In the genomic region with DNA sequence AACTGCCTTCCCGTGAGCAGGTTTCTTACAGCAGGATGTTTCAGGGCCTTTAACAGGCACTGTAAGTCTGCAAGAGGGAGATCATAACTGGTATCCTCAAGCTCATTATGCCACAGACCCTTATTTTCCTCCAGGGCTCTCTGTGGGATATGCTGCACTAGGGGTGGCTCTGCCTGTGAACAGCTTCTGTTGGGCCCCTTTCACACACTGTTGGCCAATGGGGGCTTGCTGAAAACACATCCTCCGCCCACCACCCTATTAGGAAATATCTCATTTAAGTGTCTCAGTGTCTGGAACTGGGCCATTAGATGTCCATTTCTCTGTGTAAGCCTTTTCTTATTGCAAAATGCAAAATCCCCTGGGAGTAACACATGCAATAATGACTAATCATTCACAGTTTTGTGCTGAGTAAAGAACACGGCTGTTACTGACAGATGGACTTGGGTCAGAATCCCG, we compare ENCODE assay signal across 13 cellular contexts.
A peak's percentile ranks its signal among the peaks of the same experiment; 100 is the strongest.
DNase-seq lines count a peak whose midpoint lies in the region; ATAC-seq and TF ChIP-seq lines count a peak whose summit lies in the region.
"Had no signal": no experiment of that assay in that cellular context is flagged by ENCODE, and none has a peak within 500 bp of the region (broad histone marks: within the 10 kb centered on the region; RNA-seq: fewer than 3 reads in every experiment).

No MANE protein-coding gene starts in this region.

- ATAC-seq in GM21529 (IDR thresholded peaks at IDR 0.05; ENCODE audit: unreplicated experiment), result peak; percentile 64

- H3K4me2 ChIP-seq in BLaER1, result peak overlapping the region; percentile 88

- DNase-seq in NCI-H2171 treated with DMSO at 0.1 percent for 48 hours (lab: John Stamatoyannopoulos, UW) (peak; percentile 55), fibroblast of the conjunctiva (ENCODE audit: low read depth) (peak; percentile 98), NCI-H146 (lab: John Stamatoyannopoulos, UW) (no peak), NCI-H2196 treated with DMSO at 0.1 percent for 48 hours (lab: John Stamatoyannopoulos, UW; ENCODE audit: unreplicated experiment) (no peak), coronary artery (ENCODE audit: low spot score) (no peak)
- no peak for DNase-seq in activated T-cell treated with anti-CD3 and anti-CD28 coated beads, Interleukin-2, amount 50 U/mL, for 48 hours
- DNase-seq: amygdala, immature natural killer cell, NCI-H1417, sigmoid colon had no signal

- H3K9ac ChIP-seq in BLaER1, result no peak overlapping the region

- no peaks in the 10 kb centered on the region for H3K27me3 ChIP-seq in BLaER1
- H3K27me3 ChIP-seq: sigmoid colon had no signal

- H3K27ac ChIP-seq in BLaER1, result no peak overlapping the region
- peak overlapping the region in 1 of 2 donors; percentile 29 for H3K27ac ChIP-seq in coronary artery
- H3K27ac ChIP-seq: sigmoid colon, VCaP had no signal

- H3K9me3 ChIP-seq in BLaER1, result no peaks in the 10 kb centered on the region

- no peaks in the 10 kb centered on the region for H3K36me3 ChIP-seq in BLaER1
- H3K36me3 ChIP-seq: sigmoid colon had no signal

- peaks cover 62% of the 10 kb centered on the region for H3K4me1 ChIP-seq in BLaER1

- no peak for TF ChIP-seq CTCF in coronary artery (IDR thresholded peaks at IDR 0.05)

- H3K4me3 ChIP-seq in BLaER1 (no peak overlapping the region), coronary artery (no peak overlapping the region)
- H3K4me3 ChIP-seq: sigmoid colon had no signal

- H4K20me1 ChIP-seq in BLaER1, result no peaks in the 10 kb centered on the region

Comparison
In these comparisons a context has a peak if more than half of its experiments do, and no peak if none do; other contexts are left out.
1. DNase-seq: peak in NCI-H2171 treated with DMSO at 0.1 percent for 48 hours (single experiment) and fibroblast of the conjunctiva (single experiment); none in NCI-H146 (single experiment), NCI-H2196 treated with DMSO at 0.1 percent for 48 hours (single experiment), activated T-cell treated with anti-CD3 and anti-CD28 coated beads, Interleukin-2, amount 50 U/mL, for 48 hours (0 of 2) and coronary artery (single experiment).